1 cellular context compared by ENCODE assay signal in genomic region chr2:135798275-135798705, GRCh38.
TF ChIP-seq lines count a peak whose summit lies in the region.

No MANE protein-coding gene starts in this region.

TF ChIP-seq in H1, 55 proteins besides CTCF, POLR2A, EP300 and RAD21:
- TF ChIP-seq PHF8 (conservative IDR thresholded peaks at IDR 0.05; ENCODE audit: low read depth, low read length) (no peak), ASH2L (IDR thresholded peaks at IDR 0.05; ENCODE audit: low read length) (no peak), BRCA1 (IDR thresholded peaks at IDR 0.05; ENCODE audit: low read depth, low read length) (no peak), NRF1 (IDR thresholded peaks at IDR 0.05; ENCODE audit: low read depth, low read length) (no peak), HDAC6 (IDR thresholded peaks at IDR 0.05; ENCODE audit: low read depth, low read length) (no peak), SP2 (IDR thresholded peaks at IDR 0.05; ENCODE audit: low read length) (no peak), HDAC2 (IDR thresholded peaks at IDR 0.05; ENCODE audit: borderline replicate concordance in 1 of 2, low read depth in 2 of 2, low read length in 2 of 2) (no peak), SAP30 (IDR thresholded peaks at IDR 0.05; ENCODE audit: insufficient read depth, insufficient replicate concordance, low read length) (no peak), TEAD4 (IDR thresholded peaks at IDR 0.05; ENCODE audit: low read depth, low read length) (no peak), RXRA (IDR thresholded peaks at IDR 0.05; ENCODE audit: insufficient read depth, low read depth, low read length) (no peak), CEBPB (IDR thresholded peaks at IDR 0.05; ENCODE audit: low read depth, low read length) (no peak)
